Comparison of ENCODE assay signal across 1 cellular context in the genomic region with DNA sequence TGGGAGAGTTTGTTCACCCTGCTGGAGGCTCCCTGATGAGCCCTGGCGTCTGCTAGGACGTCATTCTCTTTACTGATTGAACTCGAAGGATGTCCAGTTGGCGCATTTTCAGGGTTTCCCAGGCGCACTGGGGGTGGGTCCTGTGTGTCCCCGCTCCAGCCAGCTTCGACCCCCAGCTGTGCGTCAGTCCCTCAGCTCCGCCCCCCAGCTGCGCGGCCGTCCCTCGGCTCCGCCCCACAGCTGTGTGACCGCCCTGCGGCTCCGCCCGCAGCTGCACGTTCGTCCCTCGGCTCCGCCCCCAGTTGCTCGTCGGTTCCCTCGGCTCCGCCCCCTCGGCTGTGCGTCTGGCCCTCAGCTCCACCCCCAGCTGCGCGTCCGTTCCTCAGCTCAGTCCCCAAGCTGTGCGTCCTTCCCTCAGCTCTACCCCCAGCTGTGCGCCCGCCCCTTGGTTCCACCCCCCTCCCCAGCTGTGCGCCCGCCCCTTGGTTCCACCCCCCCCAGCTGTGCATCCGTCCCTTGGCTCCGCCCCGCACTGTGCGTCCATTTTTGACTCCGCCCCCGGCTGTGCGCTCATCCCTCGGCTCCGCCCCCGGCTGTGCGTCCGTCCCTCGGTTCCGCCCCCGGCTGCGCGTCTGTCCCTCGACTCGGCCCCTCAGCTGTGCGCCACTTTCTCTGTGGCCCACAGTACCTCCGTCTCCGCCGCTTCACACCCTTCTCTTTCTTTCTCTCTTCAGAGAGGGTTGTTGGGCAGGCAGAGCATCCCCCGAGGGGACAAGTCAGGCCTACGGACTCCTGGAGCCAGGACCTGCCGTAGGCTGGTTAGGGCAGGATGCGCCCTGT.
A peak's percentile ranks its signal among the peaks of the same experiment; 100 is the strongest.
TF ChIP-seq lines count a peak whose summit lies in the region.

No MANE protein-coding gene starts in this region.

TF ChIP-seq in GM12878, 131 proteins besides CTCF, POLR2A, EP300 and RAD21 (continued from another document):
- TF ChIP-seq, protein P1, sequence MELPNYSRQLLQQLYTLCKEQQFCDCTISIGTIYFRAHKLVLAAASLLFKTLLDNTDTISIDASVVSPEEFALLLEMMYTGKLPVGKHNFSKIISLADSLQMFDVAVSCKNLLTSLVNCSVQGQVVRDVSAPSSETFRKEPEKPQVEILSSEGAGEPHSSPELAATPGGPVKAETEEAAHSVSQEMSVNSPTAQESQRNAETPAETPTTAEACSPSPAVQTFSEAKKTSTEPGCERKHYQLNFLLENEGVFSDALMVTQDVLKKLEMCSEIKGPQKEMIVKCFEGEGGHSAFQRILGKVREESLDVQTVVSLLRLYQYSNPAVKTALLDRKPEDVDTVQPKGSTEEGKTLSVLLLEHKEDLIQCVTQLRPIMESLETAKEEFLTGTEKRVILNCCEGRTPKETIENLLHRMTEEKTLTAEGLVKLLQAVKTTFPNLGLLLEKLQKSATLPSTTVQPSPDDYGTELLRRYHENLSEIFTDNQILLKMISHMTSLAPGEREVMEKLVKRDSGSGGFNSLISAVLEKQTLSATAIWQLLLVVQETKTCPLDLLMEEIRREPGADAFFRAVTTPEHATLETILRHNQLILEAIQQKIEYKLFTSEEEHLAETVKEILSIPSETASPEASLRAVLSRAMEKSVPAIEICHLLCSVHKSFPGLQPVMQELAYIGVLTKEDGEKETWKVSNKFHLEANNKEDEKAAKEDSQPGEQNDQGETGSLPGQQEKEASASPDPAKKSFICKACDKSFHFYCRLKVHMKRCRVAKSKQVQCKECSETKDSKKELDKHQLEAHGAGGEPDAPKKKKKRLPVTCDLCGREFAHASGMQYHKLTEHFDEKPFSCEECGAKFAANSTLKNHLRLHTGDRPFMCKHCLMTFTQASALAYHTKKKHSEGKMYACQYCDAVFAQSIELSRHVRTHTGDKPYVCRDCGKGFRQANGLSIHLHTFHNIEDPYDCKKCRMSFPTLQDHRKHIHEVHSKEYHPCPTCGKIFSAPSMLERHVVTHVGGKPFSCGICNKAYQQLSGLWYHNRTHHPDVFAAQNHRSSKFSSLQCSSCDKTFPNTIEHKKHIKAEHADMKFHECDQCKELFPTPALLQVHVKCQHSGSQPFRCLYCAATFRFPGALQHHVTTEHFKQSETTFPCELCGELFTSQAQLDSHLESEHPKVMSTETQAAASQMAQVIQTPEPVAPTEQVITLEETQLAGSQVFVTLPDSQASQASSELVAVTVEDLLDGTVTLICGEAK (IDR thresholded peaks at IDR 0.05; ENCODE audit: borderline replicate concordance): no peak
- peak; percentile 85; the same call in 1 of the 2 replicates for TF ChIP-seq TCF12 (IDR thresholded peaks at IDR 0.05; ENCODE audit: low read depth, low read length)
- TF ChIP-seq NBN (IDR thresholded peaks at IDR 0.05): no peak
- no peak for TF ChIP-seq ATF7 (IDR thresholded peaks at IDR 0.05; ENCODE audit: low read depth)
- TF ChIP-seq TCF3 (IDR thresholded peaks at IDR 0.05; ENCODE audit: borderline replicate concordance, insufficient read depth, low read depth, low read length): peak; percentile 93
- no peak for TF ChIP-seq MEF2A (IDR thresholded peaks at IDR 0.05; ENCODE audit: insufficient read depth, low read depth, low read length)
- TF ChIP-seq KLF5 (IDR thresholded peaks at IDR 0.05; ENCODE audit: partially characterized antibody): no peak
- no peak for TF ChIP-seq ZSCAN29 (IDR thresholded peaks at IDR 0.05)
- TF ChIP-seq CBX5 (IDR thresholded peaks at IDR 0.05; ENCODE audit: low read depth): no peak
- TF ChIP-seq, protein P2, sequence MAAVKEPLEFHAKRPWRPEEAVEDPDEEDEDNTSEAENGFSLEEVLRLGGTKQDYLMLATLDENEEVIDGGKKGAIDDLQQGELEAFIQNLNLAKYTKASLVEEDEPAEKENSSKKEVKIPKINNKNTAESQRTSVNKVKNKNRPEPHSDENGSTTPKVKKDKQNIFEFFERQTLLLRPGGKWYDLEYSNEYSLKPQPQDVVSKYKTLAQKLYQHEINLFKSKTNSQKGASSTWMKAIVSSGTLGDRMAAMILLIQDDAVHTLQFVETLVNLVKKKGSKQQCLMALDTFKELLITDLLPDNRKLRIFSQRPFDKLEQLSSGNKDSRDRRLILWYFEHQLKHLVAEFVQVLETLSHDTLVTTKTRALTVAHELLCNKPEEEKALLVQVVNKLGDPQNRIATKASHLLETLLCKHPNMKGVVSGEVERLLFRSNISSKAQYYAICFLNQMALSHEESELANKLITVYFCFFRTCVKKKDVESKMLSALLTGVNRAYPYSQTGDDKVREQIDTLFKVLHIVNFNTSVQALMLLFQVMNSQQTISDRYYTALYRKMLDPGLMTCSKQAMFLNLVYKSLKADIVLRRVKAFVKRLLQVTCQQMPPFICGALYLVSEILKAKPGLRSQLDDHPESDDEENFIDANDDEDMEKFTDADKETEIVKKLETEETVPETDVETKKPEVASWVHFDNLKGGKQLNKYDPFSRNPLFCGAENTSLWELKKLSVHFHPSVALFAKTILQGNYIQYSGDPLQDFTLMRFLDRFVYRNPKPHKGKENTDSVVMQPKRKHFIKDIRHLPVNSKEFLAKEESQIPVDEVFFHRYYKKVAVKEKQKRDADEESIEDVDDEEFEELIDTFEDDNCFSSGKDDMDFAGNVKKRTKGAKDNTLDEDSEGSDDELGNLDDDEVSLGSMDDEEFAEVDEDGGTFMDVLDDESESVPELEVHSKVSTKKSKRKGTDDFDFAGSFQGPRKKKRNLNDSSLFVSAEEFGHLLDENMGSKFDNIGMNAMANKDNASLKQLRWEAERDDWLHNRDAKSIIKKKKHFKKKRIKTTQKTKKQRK (IDR thresholded peaks at IDR 0.05; ENCODE audit: low read depth, low read length): no peak
- TF ChIP-seq EZH2 (IDR thresholded peaks at IDR 0.05; ENCODE audit: borderline replicate concordance, control insufficient read depth, low read depth, low read length): no peak
- no peak for TF ChIP-seq ZBTB11 (CRISPR knock-in tag; IDR thresholded peaks at IDR 0.05)
- TF ChIP-seq TARDBP (IDR thresholded peaks at IDR 0.05; ENCODE audit: borderline replicate concordance): no peak
- no peak for TF ChIP-seq SMARCA5 (IDR thresholded peaks at IDR 0.05)
- TF ChIP-seq MEF2B (IDR thresholded peaks at IDR 0.05; ENCODE audit: partially characterized antibody, poor library complexity, severe bottlenecking): no peak
- TF ChIP-seq ZNF217 (IDR thresholded peaks at IDR 0.05): no peak
- TF ChIP-seq CREB1 (IDR thresholded peaks at IDR 0.05; ENCODE audit: low read depth): peak; percentile 40; the same call in 1 of the 2 replicates
- no peak for TF ChIP-seq E2F8 (IDR thresholded peaks at IDR 0.05; ENCODE audit: low read depth, partially characterized antibody)
- TF ChIP-seq JUND (IDR thresholded peaks at IDR 0.05; ENCODE audit: low read depth, low read length): no peak
- TF ChIP-seq, protein P3, sequence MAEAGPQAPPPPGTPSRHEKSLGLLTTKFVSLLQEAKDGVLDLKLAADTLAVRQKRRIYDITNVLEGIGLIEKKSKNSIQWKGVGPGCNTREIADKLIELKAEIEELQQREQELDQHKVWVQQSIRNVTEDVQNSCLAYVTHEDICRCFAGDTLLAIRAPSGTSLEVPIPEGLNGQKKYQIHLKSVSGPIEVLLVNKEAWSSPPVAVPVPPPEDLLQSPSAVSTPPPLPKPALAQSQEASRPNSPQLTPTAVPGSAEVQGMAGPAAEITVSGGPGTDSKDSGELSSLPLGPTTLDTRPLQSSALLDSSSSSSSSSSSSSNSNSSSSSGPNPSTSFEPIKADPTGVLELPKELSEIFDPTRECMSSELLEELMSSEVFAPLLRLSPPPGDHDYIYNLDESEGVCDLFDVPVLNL (IDR thresholded peaks at IDR 0.05; ENCODE audit: low read depth, low read length): no peak
TF ChIP-seq in GM12878: peak in this region for 7.
